8 cellular contexts compared by ENCODE assay signal in the genomic region with DNA sequence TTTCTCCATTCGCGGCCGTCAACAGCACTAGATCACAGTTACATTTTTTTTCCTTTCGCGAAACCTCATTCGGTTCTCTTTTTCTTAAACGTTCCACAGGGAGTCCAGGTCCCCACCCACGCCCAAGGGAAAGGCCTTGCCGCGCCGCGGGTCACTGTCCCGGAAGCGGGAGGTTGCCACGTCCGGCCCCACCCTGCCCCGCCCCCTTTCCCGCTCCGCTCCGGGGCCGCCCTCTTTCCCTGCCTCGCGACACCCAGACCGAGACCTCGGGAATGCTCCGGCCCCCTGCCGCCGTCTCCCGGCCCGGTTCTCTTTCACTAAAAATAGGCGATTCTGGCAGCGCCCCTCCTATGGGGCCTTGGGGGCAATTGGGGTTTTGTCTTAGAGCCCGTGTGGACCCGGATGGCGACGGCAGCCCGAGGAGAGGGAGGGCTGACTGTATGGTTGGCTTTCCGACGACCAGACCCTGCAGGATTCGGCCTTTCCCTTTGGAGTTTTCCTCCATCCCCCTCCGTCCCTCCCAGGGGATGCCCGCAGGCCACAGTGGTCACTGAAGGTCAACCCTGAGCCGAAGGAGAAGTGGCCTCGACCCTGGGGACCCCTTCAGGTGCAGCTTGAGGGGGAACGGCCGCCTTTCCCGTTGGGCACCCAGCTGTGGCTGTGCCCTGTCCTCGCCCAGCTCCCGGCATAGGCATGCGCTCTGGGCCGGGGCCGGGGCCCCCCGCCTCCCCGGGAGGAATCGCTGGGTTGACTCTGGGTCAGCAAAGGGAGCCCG. TPM values are rescaled to one million over a fixed set of nuclear protein-coding genes. Genes with fewer than 3 reads are reported as not detected.
DNase-seq lines count a peak whose midpoint lies in the region; ATAC-seq and TF ChIP-seq lines count a peak whose summit lies in the region.

No MANE protein-coding gene starts in this region.

- no peak overlapping the region for H2AK5ac ChIP-seq in H9 (ENCODE audit: insufficient read length, low read length)

- H2BK15ac ChIP-seq in H9 (ENCODE audit: low read depth, low read length), result no peak overlapping the region

- no peak overlapping the region for H2BK120ac ChIP-seq in H9 (ENCODE audit: low read depth, low read length, poor library complexity, severe bottlenecking)

- H3K27ac ChIP-seq in H9 (ENCODE audit: insufficient read length, low read depth, low read length) (no peak overlapping the region), OCI-LY1 (ENCODE audit: low read depth, low read length, poor library complexity, severe bottlenecking) (peak overlapping the region; percentile 94), psoas muscle (peak overlapping the region; percentile 98), aorta (ENCODE audit: low read depth in 1 of 2, low read length in 2 of 2) (peak overlapping the region; percentile 51 to 98)

- no peak overlapping the region for H4K5ac ChIP-seq in H9 (ENCODE audit: insufficient read length, low read depth, low read length)

- H4K91ac ChIP-seq in H9 (ENCODE audit: insufficient read length, low read depth, low read length), result no peak overlapping the region

- peaks cover 23% of the 10 kb centered on the region for H3K23me2 ChIP-seq in H9 (ENCODE audit: insufficient read length, low read depth, low read length, poor library complexity, severe bottlenecking)

- H3K9me2 ChIP-seq in OCI-LY1 (ENCODE audit: low read depth, low read length), result no peaks in the 10 kb centered on the region

- intact Hi-C loops in Calu3 (cut with micrococcal nuclease; ENCODE audit: unreplicated experiment) (no loop called here), cardiac septum (cut with DNase I) (loop anchor here (2.0 to 10.0 kb wide), 2 partner anchors 14 to 432 kb away; partner anchors contain the start of gene TRIM52), psoas muscle (cut with DNase I) (loop anchor here in 1 of 2 donors (1.0 kb wide), 1 partner anchor 41 kb away; the partner anchor contains the start of gene TRIM7), aorta (cut with DNase I) (loop anchor here in 1 of 2 donors (10.0 kb wide), 1 partner anchor 442 kb away; the partner anchor contains the start of gene MGAT1)

- H2AFZ ChIP-seq in H9 (ENCODE audit: low read length) (no peak overlapping the region), OCI-LY1 (ENCODE audit: low read length) (no peak overlapping the region)

- H2BK12ac ChIP-seq in H9 (ENCODE audit: insufficient read length, low read depth, low read length), result no peak overlapping the region

- H3K9me3 ChIP-seq in H9 (ENCODE audit: control insufficient read depth, low read depth, low read length), result no peaks in the 10 kb centered on the region
- H3K9me3 ChIP-seq in OCI-LY1 (ENCODE audit: low read length), result no peaks in the 10 kb centered on the region
- no peaks in the 10 kb centered on the region for H3K9me3 ChIP-seq in psoas muscle
- no peaks in the 10 kb centered on the region for H3K9me3 ChIP-seq in aorta (ENCODE audit: control insufficient read depth, low read length)

- H3K4me1 ChIP-seq in H9 (ENCODE audit: insufficient read depth, low read length), result no peaks in the 10 kb centered on the region
- H3K4me1 ChIP-seq in OCI-LY1 (ENCODE audit: insufficient read depth, low read length, severe bottlenecking), result peaks cover 71% of the 10 kb centered on the region
- H3K4me1 ChIP-seq in psoas muscle, result peaks cover 65% of the 10 kb centered on the region
- H3K4me1 ChIP-seq in aorta (ENCODE audit: control insufficient read depth in 1 of 2, insufficient read depth in 2 of 2, low read length in 2 of 2), result peaks cover 0 to 2% of the 10 kb centered on the region in 2 donors

- no peak overlapping the region for H2BK5ac ChIP-seq in H9 (ENCODE audit: insufficient read length, low read length)

- H3T11ph ChIP-seq in H9 (ENCODE audit: low read length), result no peak overlapping the region

- H3K79me2 ChIP-seq in H9 (ENCODE audit: insufficient read depth, low read length) (peaks cover 51% of the 10 kb centered on the region), OCI-LY1 (ENCODE audit: insufficient read depth, low read length) (peaks cover 26% of the 10 kb centered on the region)

- DNase-seq in Calu3 (peak; percentile 94), H9 (peak; percentile 84), cardiac septum (ENCODE audit: low spot score) (peak; percentile 96), psoas muscle (peak; percentile 94 to 96), aorta (peak; percentile 94 to 97), NCI-H146 treated with DMSO at 0.1 percent for 48 hours (lab: John Stamatoyannopoulos, UW; ENCODE audit: unreplicated experiment) (no peak)
- DNase-seq in activated naive CD4-positive, alpha-beta T cell treated with anti-CD3 and anti-CD28 coated beads, Interleukin-2, amount 50 U/mL, for 72 hours (ENCODE audit: low spot score in 2 of 2), result peak; percentile 80 to 90

- H3K4me1 Mint-ChIP-seq in Calu3 (ENCODE audit: low read depth, unreplicated experiment), result peaks cover 51% of the 10 kb centered on the region
- H3K4me1 Mint-ChIP-seq in H9, result peaks cover 39 to 56% of the 10 kb centered on the region in 2 experiments

- no peaks in the 10 kb centered on the region for H3K27me3 Mint-ChIP-seq in Calu3 (ENCODE audit: unreplicated experiment)
- H3K27me3 Mint-ChIP-seq in H9 (ENCODE audit: low read depth), result peaks cover 2% of the 10 kb centered on the region

- WGBS in H9 (ENCODE audit: extremely low coverage, insufficient read length, low lambda C conversion rate), result no CpG with 5 or more reads among the region's 56 CpGs
- 0 to 1% (median 1%) methylated on average over 50 to 56 of the region's 56 CpGs for WGBS in psoas muscle, 3 donors
- whole genome bisulfite sequencing in aorta, 2 donors, result 0% methylated on average over 54 to 56 of the region's 56 CpGs

- H2BK20ac ChIP-seq in H9 (ENCODE audit: low read depth, low read length, poor library complexity, severe bottlenecking), result no peak overlapping the region

- CTCF ChIA-PET in Calu3 (lab: Charles Lee), result interaction anchor here (0.9 to 1.4 kb wide), 2 partner anchors 16 to 23 kb away, joined by 4 to 5 read pairs; partner anchors contain the start of gene TRIM41

- H3K27ac Mint-ChIP-seq in Calu3 (ENCODE audit: unreplicated experiment) (peak overlapping the region; percentile 99), H9 (peak overlapping the region; percentile 95 to 99 (median 98))
- H3K27ac Mint-ChIP-seq in activated naive CD4-positive, alpha-beta T cell treated with anti-CD3 and anti-CD28 coated beads, Interleukin-2, amount 50 U/mL, for 72 hours, result peak overlapping the region; percentile 96 to 100

- no TSS peak for BruUV-seq in Calu3 (replicated peaks; lab: Mats Ljungman, UMichigan)

- H3K4me3 ChIP-seq in OCI-LY1 (ENCODE audit: low read depth, low read length, poor library complexity, severe bottlenecking), result peak overlapping the region; percentile 96
- peak overlapping the region; percentile 95 for H3K4me3 ChIP-seq in psoas muscle
- peak overlapping the region; percentile 67 to 73 for H3K4me3 ChIP-seq in aorta (ENCODE audit: low read length in 2 of 2)

- H3K14ac ChIP-seq in H9 (ENCODE audit: insufficient read depth, low read length), result peak overlapping the region; percentile 90

- H3K79me1 ChIP-seq in H9 (ENCODE audit: insufficient read depth, low read depth, low read length, poor library complexity, severe bottlenecking), result peaks cover 25% of the 10 kb centered on the region

- H3K4ac ChIP-seq in H9 (ENCODE audit: low read depth, low read length), result no peak overlapping the region

- H3K18ac ChIP-seq in H9 (ENCODE audit: insufficient read length, low read depth, low read length), result peak overlapping the region; percentile 36

- peaks cover 97% of the 10 kb centered on the region for H3K36me3 Mint-ChIP-seq in Calu3 (ENCODE audit: insufficient read depth, unreplicated experiment)
- peaks cover 33 to 57% (median 54%) of the 10 kb centered on the region in 3 experiments for H3K36me3 Mint-ChIP-seq in H9 (ENCODE audit: insufficient read depth in 1 of 3, low read depth in 3 of 3)
- H3K36me3 Mint-ChIP-seq in activated naive CD4-positive, alpha-beta T cell treated with anti-CD3 and anti-CD28 coated beads, Interleukin-2, amount 50 U/mL, for 72 hours, result peaks cover 54 to 62% of the 10 kb centered on the region in 2 donors

- no peak overlapping the region for H4K8ac ChIP-seq in H9 (replicated peaks; ENCODE audit: insufficient read length, low read depth, low read length)

- no peaks in the 10 kb centered on the region for H3F3A ChIP-seq in OCI-LY1 (ENCODE audit: insufficient read depth, low read length)

- no peaks in the 10 kb centered on the region for H3K27me3 ChIP-seq in H9 (ENCODE audit: insufficient read depth, low read length)
- H3K27me3 ChIP-seq in OCI-LY1 (ENCODE audit: insufficient read depth, low read length), result no peaks in the 10 kb centered on the region
- no peaks in the 10 kb centered on the region for H3K27me3 ChIP-seq in psoas muscle (ENCODE audit: insufficient read depth in 3 of 3, low read length in 2 of 3)
- no peaks in the 10 kb centered on the region for H3K27me3 ChIP-seq in aorta (ENCODE audit: control insufficient read depth in 1 of 2, insufficient read depth in 2 of 2, low read length in 1 of 2)

- ATAC-seq in activated naive CD4-positive, alpha-beta T cell treated with anti-CD3 and anti-CD28 coated beads, Interleukin-2, amount 50 U/mL, for 72 hours, result peak; percentile 66
- peak; percentile 76 to 80 (median 78) for ATAC-seq in psoas muscle
- ATAC-seq in aorta (ENCODE audit: low FRiP score), result peak; percentile 91

- peaks cover 20% of the 10 kb centered on the region for H3K36me3 ChIP-seq in OCI-LY1 (ENCODE audit: insufficient read depth, low read length)
- H3K36me3 ChIP-seq in psoas muscle (ENCODE audit: insufficient read depth in 1 of 2, low read depth in 1 of 2), result peaks cover 0 to 22% of the 10 kb centered on the region in 2 donors
- peaks cover 0 to 3% of the 10 kb centered on the region in 2 donors for H3K36me3 ChIP-seq in aorta (ENCODE audit: control insufficient read depth in 1 of 2, insufficient read depth in 2 of 2, low read length in 1 of 2)

- peak overlapping the region; percentile 98 for H3K9ac ChIP-seq in H9 (ENCODE audit: extremely low read depth, insufficient read length, low read length)
- H3K9ac ChIP-seq in OCI-LY1 (ENCODE audit: low read length), result peak overlapping the region; percentile 99

- no peak overlapping the region for H3K56ac ChIP-seq in H9 (ENCODE audit: insufficient read length, low read depth, low read length)

- peak overlapping the region; percentile 65 for H3K4me2 ChIP-seq in H9 (ENCODE audit: insufficient read depth, insufficient read length, low read length)
- H3K4me2 ChIP-seq in OCI-LY1 (ENCODE audit: low read length), result peak overlapping the region; percentile 90

- no peaks in the 10 kb centered on the region for H3K9me3 Mint-ChIP-seq in Calu3 (ENCODE audit: low read depth, unreplicated experiment)
- H3K9me3 Mint-ChIP-seq in H9, result peaks cover 3 to 4% of the 10 kb centered on the region in 2 experiments; a peak in 3 of 5 replicates
- no peaks in the 10 kb centered on the region for H3K9me3 Mint-ChIP-seq in activated naive CD4-positive, alpha-beta T cell treated with anti-CD3 and anti-CD28 coated beads, Interleukin-2, amount 50 U/mL, for 72 hours

- H3K4me3 Mint-ChIP-seq in Calu3 (ENCODE audit: low read depth, unreplicated experiment) (peak overlapping the region; percentile 76), H9 (peak overlapping the region; percentile 93 to 97)

- H4K20me1 ChIP-seq in H9 (ENCODE audit: control insufficient read depth, insufficient read depth, insufficient read length), result no peaks in the 10 kb centered on the region
- H4K20me1 ChIP-seq in OCI-LY1 (ENCODE audit: insufficient read depth, low read length), result no peaks in the 10 kb centered on the region

- no peak for TF ChIP-seq CTCF in Calu3 (IDR thresholded peaks at IDR 0.05; ENCODE audit: unreplicated experiment)
- TF ChIP-seq CTCF in H9 (conservative IDR thresholded peaks at IDR 0.05), result no peak
- TF ChIP-seq CTCF in OCI-LY1 (IDR thresholded peaks at IDR 0.05; ENCODE audit: low read length), result no peak
- peak; percentile 11 for TF ChIP-seq CTCF in psoas muscle (IDR thresholded peaks at IDR 0.05)

- H3K23ac ChIP-seq in H9 (ENCODE audit: insufficient read length, low read depth, low read length), result no peak overlapping the region

RNA-seq across cellular contexts. Expression of gene RACK1, which starts 2.8 kb away (rescaled TPM):
- total RNA-seq in Calu3 (2022), result 1,679 and 1,946 TPM in 2 replicates
- total RNA-seq in H9 (2021), result 2,548 and 2,552 TPM in 2 replicates
- total RNA-seq in activated naive CD4-positive, alpha-beta T cell treated with anti-CD3 and anti-CD28 coated beads, Interleukin-2, amount 50 U/mL, for 72 hours, result 1,000 to 10,000 TPM; 2,392 to 2,665 TPM
- total RNA-seq in cardiac septum, result 557 TPM
- total RNA-seq in psoas muscle, result 1,000 to 10,000 TPM in 1 of 4 donors, 100 to 1,000 TPM in 3; 832 to 1,110 (median 978) TPM
- polyA plus RNA-seq in psoas muscle, result 1,000 to 10,000 TPM; 1,678 to 3,660 (median 1,849) TPM
- 1,000 to 10,000 TPM in 1 of 2 donors, 100 to 1,000 TPM in 1; 922 to 1,191 TPM for total RNA-seq in aorta
- polyA plus RNA-seq in aorta, result 1,000 to 10,000 TPM; 1,838 to 2,024 TPM

RNA-seq across cellular contexts. Expression of gene TRIM52, which starts 14.5 kb away (rescaled TPM):
- 14.8 and 14.9 TPM in 2 replicates for total RNA-seq in Calu3 (2022)
- total RNA-seq in H9 (2021), result 5.1 and 5.7 TPM in 2 replicates
- 10 to 100 TPM in 1 of 2 donors, 1 to 10 TPM in 1; 9.3 to 15.6 TPM for total RNA-seq in activated naive CD4-positive, alpha-beta T cell treated with anti-CD3 and anti-CD28 coated beads, Interleukin-2, amount 50 U/mL, for 72 hours
- total RNA-seq in cardiac septum, result 9.1 TPM
- total RNA-seq in psoas muscle, result 1 to 10 TPM; 3.0 to 5.8 (median 5.3) TPM
- 10 to 100 TPM in 1 of 3 donors, 1 to 10 TPM in 2; 1.5 to 17.6 (median 4.8) TPM for polyA plus RNA-seq in psoas muscle
- total RNA-seq in aorta, result 10 to 100 TPM; 11.9 to 18.7 TPM
- polyA plus RNA-seq in aorta, result 10 to 100 TPM in 1 of 2 donors, 1 to 10 TPM in 1; 3.0 to 19.3 TPM

RNA-seq across cellular contexts. Expression of gene TRIM41, which starts 23.4 kb away (rescaled TPM):
- total RNA-seq in Calu3 (2022) (33.5 and 34.2 TPM in 2 replicates), H9 (2021) (33.5 and 34.2 TPM in 2 replicates), cardiac septum (33.0 TPM), psoas muscle (10 to 100 TPM; 26.6 to 33.6 (median 31.5) TPM), aorta (10 to 100 TPM; 15.2 to 21.4 TPM)
- 10 to 100 TPM; 33.1 to 36.4 TPM for total RNA-seq in activated naive CD4-positive, alpha-beta T cell treated with anti-CD3 and anti-CD28 coated beads, Interleukin-2, amount 50 U/mL, for 72 hours
- polyA plus RNA-seq in psoas muscle (10 to 100 TPM; 12.5 to 44.0 (median 17.4) TPM), aorta (10 to 100 TPM; 15.7 to 22.2 TPM)

RNA-seq across cellular contexts. Expression of gene TRIM7, which starts 41.5 kb away (rescaled TPM):
- total RNA-seq in Calu3 (2022) (1.8 and 2.4 TPM in 2 replicates), H9 (2021) (not detected in 2 replicates), cardiac septum (6.4 TPM), psoas muscle (10 to 100 TPM; 18.5 to 42.6 (median 32.4) TPM), aorta (1 to 10 TPM; 3.0 to 6.9 TPM)
- 1 to 10 TPM; 4.8 to 7.0 TPM for total RNA-seq in activated naive CD4-positive, alpha-beta T cell treated with anti-CD3 and anti-CD28 coated beads, Interleukin-2, amount 50 U/mL, for 72 hours
- polyA plus RNA-seq in psoas muscle (10 to 100 TPM; 10.4 to 37.7 (median 21.2) TPM), aorta (1 to 10 TPM; 4.3 to 6.3 TPM)
